29 cellular contexts compared by ENCODE assay signal in genomic region chr12:15435597-15435996, GRCh38.
DNase-seq lines count a peak whose midpoint lies in the region; ATAC-seq and TF ChIP-seq lines count a peak whose summit lies in the region.
"Had no signal": no experiment of that assay in that cellular context is flagged by ENCODE, and none has a peak within 500 bp of the region (broad histone marks: within the 10 kb centered on the region; RNA-seq: fewer than 3 reads in every experiment).

No MANE protein-coding gene starts in this region.

- no peak overlapping the region for H3K4me3 ChIP-seq in GM23338
- no peak overlapping the region for H3K4me3 ChIP-seq in adipocyte (ENCODE audit: low read length)
- no peak overlapping the region for H3K4me3 ChIP-seq in mesenchymal stem cell (ENCODE audit: insufficient read depth in 1 of 2, low read depth in 1 of 2, low read length in 2 of 2)
- no peak overlapping the region for H3K4me3 ChIP-seq in mucosa of descending colon
- H3K4me3 ChIP-seq: gastroesophageal sphincter, hepatocyte, left lung, skin epidermis, thoracic aorta had no signal

- H2BK5ac ChIP-seq in mesenchymal stem cell (ENCODE audit: low read depth, low read length, poor library complexity, severe bottlenecking), result no peak overlapping the region

- no peak overlapping the region for H4K91ac ChIP-seq in mesenchymal stem cell (ENCODE audit: low read length)

- no peak overlapping the region for H3K4ac ChIP-seq in mesenchymal stem cell (ENCODE audit: low read depth in 1 of 2, low read length in 2 of 2)

- no peak overlapping the region for H2BK120ac ChIP-seq in mesenchymal stem cell (ENCODE audit: low read depth, low read length)

- no peaks in the 10 kb centered on the region for H3F3A ChIP-seq in GM23338 (replicated peaks; ENCODE audit: low read depth)

- H3K27me3 Mint-ChIP-seq in GM23338 (ENCODE audit: insufficient read depth, low read depth, poor library complexity), result no peaks in the 10 kb centered on the region

- H3K36me3 Mint-ChIP-seq in GM23338 (ENCODE audit: low read depth), result 0 out of 3 replicates have a peak, but pooled peaks cover 3% of the 10 kb centered on the region
- H3K36me3 Mint-ChIP-seq: activated CD4-positive, alpha-beta memory T cell treated with anti-CD3 and anti-CD28 coated beads for 36 hours; activated naive CD4-positive, alpha-beta T cell treated with anti-CD3 and anti-CD28 coated beads, Interleukin-2, amount 50 U/mL, for 24 hours; immature natural killer cell; mesothelial cell of epicardium had no signal

- no peak overlapping the region for H3K4me2 ChIP-seq in GM23338
- no peak overlapping the region for H3K4me2 ChIP-seq in mesenchymal stem cell (ENCODE audit: low read length, poor library complexity, severe bottlenecking)
- H3K4me2 ChIP-seq: hepatocyte had no signal

- no peaks in the 10 kb centered on the region for H3K79me1 ChIP-seq in mesenchymal stem cell (replicated peaks; ENCODE audit: low read length, poor library complexity, severe bottlenecking)

- H3K9me3 ChIP-seq in adipocyte (ENCODE audit: control insufficient read depth, low read length), result peaks cover 26% of the 10 kb centered on the region
- H3K9me3 ChIP-seq in mesenchymal stem cell (ENCODE audit: control insufficient read depth, low read length), result peaks cover 19% of the 10 kb centered on the region
- H3K9me3 ChIP-seq in mucosa of descending colon, result no peaks in the 10 kb centered on the region
- H3K9me3 ChIP-seq: thoracic aorta had no signal

- H3K27me3 ChIP-seq in GM23338 (ENCODE audit: insufficient read depth) (no peaks in the 10 kb centered on the region), adipocyte (replicated peaks; ENCODE audit: control insufficient read depth, insufficient read depth, low read length) (no peaks in the 10 kb centered on the region), mesenchymal stem cell (ENCODE audit: control insufficient read depth in 1 of 2, insufficient read depth in 1 of 2, low read length in 2 of 2) (no peaks in the 10 kb centered on the region)
- H3K27me3 ChIP-seq: hepatocyte, left lung had no signal

- peaks cover 8% of the 10 kb centered on the region; the same call in 1 of the 3 replicates for H3K9me3 Mint-ChIP-seq in GM23338

- H4K20me1 ChIP-seq in GM23338 (replicated peaks; ENCODE audit: insufficient read depth), result no peaks in the 10 kb centered on the region

- H3K4me3 Mint-ChIP-seq in GM23338, result no peak overlapping the region
- H3K4me3 Mint-ChIP-seq: activated CD4-positive, alpha-beta memory T cell treated with anti-CD3 and anti-CD28 coated beads for 36 hours; activated naive CD4-positive, alpha-beta T cell treated with anti-CD3 and anti-CD28 coated beads, Interleukin-2, amount 50 U/mL, for 24 hours; CD4-positive, alpha-beta T cell; HFFc6; immature natural killer cell; mesothelial cell of epicardium; naive thymus-derived CD8-positive, alpha-beta T cell; stimulated activated naive CD8-positive, alpha-beta T cell treated with anti-CD3 and anti-CD28 coated beads, Interleukin-15, Interleukin-2, amounts not matched to agents 100 ng/mL and 50 ng/mL, for 24 hours had no signal

- H3K4me1 Mint-ChIP-seq in GM23338, result no peaks in the 10 kb centered on the region
- H3K4me1 Mint-ChIP-seq: activated naive CD4-positive, alpha-beta T cell treated with anti-CD3 and anti-CD28 coated beads, Interleukin-2, amount 50 U/mL, for 24 hours; immature natural killer cell; mesothelial cell of epicardium; naive thymus-derived CD8-positive, alpha-beta T cell had no signal

- peaks cover under 1% of the 10 kb centered on the region; the same call in 1 of the 2 replicates for H3K9me2 ChIP-seq in GM23338 (ENCODE audit: insufficient read depth)

- no peak overlapping the region for H3K18ac ChIP-seq in mesenchymal stem cell (ENCODE audit: low read depth in 1 of 2, low read length in 2 of 2)

- no peaks in the 10 kb centered on the region for H3K79me2 ChIP-seq in GM23338 (replicated peaks; ENCODE audit: insufficient read depth)
- H3K79me2 ChIP-seq: hepatocyte had no signal

- no peak overlapping the region for H3K27ac Mint-ChIP-seq in GM23338
- H3K27ac Mint-ChIP-seq: activated CD4-positive, alpha-beta memory T cell treated with anti-CD3 and anti-CD28 coated beads for 36 hours; activated naive CD4-positive, alpha-beta T cell treated with anti-CD3 and anti-CD28 coated beads, Interleukin-2, amount 50 U/mL, for 24 hours; CD4-positive, alpha-beta T cell; HFFc6; immature natural killer cell; mesothelial cell of epicardium; stimulated activated naive CD8-positive, alpha-beta T cell treated with anti-CD3 and anti-CD28 coated beads, Interleukin-15, Interleukin-2, amounts not matched to agents 100 ng/mL and 50 ng/mL, for 24 hours had no signal

- H2AK5ac ChIP-seq in mesenchymal stem cell (ENCODE audit: low read length, severe bottlenecking), result no peak overlapping the region

- no peaks in the 10 kb centered on the region for H3K4me1 ChIP-seq in GM23338 (ENCODE audit: insufficient read depth)
- H3K4me1 ChIP-seq in adipocyte (ENCODE audit: control insufficient read depth, insufficient read depth, low read length), result no peaks in the 10 kb centered on the region
- H3K4me1 ChIP-seq in mesenchymal stem cell (ENCODE audit: control insufficient read depth, insufficient read depth, low read depth, low read length), result no peaks in the 10 kb centered on the region
- no peaks in the 10 kb centered on the region for H3K4me1 ChIP-seq in mucosa of descending colon (ENCODE audit: low read depth)
- H3K4me1 ChIP-seq: gastroesophageal sphincter, left lung had no signal

- H3K23ac ChIP-seq in mesenchymal stem cell (ENCODE audit: low read length in 2 of 2), result no peak overlapping the region

- no CpG with 5 or more reads among the region's 2 CpGs for WGBS in mesenchymal stem cell

- no peak overlapping the region for H4K8ac ChIP-seq in mesenchymal stem cell (ENCODE audit: low read length)

- peak; percentile 31 for DNase-seq in GM23338 (ENCODE audit: low spot score)
- DNase-seq in adipocyte (ENCODE audit: low read depth), result peak; percentile 9
- peak; percentile 3 for DNase-seq in fibroblast of gingiva (ENCODE audit: low read depth)
- peak; percentile 3 for DNase-seq in mesenchymal stem cell
- DNase-seq in SIG-M5 treated with dmso at 0.1 percent for 504 hours (lab: John Stamatoyannopoulos, UW; ENCODE audit: unreplicated experiment), result no peak
- DNase-seq in mucosa of descending colon, result no peak
- DNase-seq in caudate nucleus (lab: John Stamatoyannopoulos, UW), result no peak
- no peak for DNase-seq in HCEC 1CT
- DNase-seq: activated CD4-positive, alpha-beta memory T cell treated with anti-CD3 and anti-CD28 coated beads for 36 hours; activated CD8-positive, alpha-beta memory T cell treated with anti-CD3 and anti-CD28 coated beads, Interleukin-2, amount 50 U/mL, for 4 hours; AML-193; aorta; CD4-positive, alpha-beta T cell; HFFc6; immature natural killer cell; Karpas-422; left lung; naive thymus-derived CD8-positive, alpha-beta T cell; NCI-H187; NCI-H526 treated with DMSO at 0.1 percent for 48 hours; occipital lobe; RPMI8226 had no signal

- no peaks in the 10 kb centered on the region for H3K36me3 ChIP-seq in GM23338 (ENCODE audit: insufficient read depth)
- H3K36me3 ChIP-seq in adipocyte (ENCODE audit: control insufficient read depth, insufficient read depth, low read length, severe bottlenecking), result no peaks in the 10 kb centered on the region
- no peaks in the 10 kb centered on the region for H3K36me3 ChIP-seq in mesenchymal stem cell (ENCODE audit: control insufficient read depth in 1 of 2, insufficient read depth in 2 of 2, low read depth in 1 of 2, low read length in 2 of 2)
- H3K36me3 ChIP-seq in mucosa of descending colon (ENCODE audit: low read depth), result no peaks in the 10 kb centered on the region
- H3K36me3 ChIP-seq: gastroesophageal sphincter, left lung, thoracic aorta had no signal

- H3K14ac ChIP-seq in mesenchymal stem cell (ENCODE audit: low read length in 2 of 2), result no peak overlapping the region

- H2AFZ ChIP-seq in GM23338 (no peak overlapping the region), mesenchymal stem cell (ENCODE audit: low read depth, low read length) (no peak overlapping the region)
- H2AFZ ChIP-seq: hepatocyte had no signal

- no peak overlapping the region for H2BK12ac ChIP-seq in mesenchymal stem cell (ENCODE audit: low read length in 2 of 2)

- H3K9ac ChIP-seq in adipocyte (ENCODE audit: low read length), result no peak overlapping the region
- no peak overlapping the region for H3K9ac ChIP-seq in mesenchymal stem cell (ENCODE audit: low read length)

- H3K27ac ChIP-seq in GM23338 (ENCODE audit: low read depth) (no peak overlapping the region), mesenchymal stem cell (ENCODE audit: low read length, poor library complexity, severe bottlenecking) (no peak overlapping the region), caudate nucleus (ENCODE audit: low read depth, low read length) (no peak overlapping the region)
- H3K27ac ChIP-seq: gastroesophageal sphincter, hepatocyte, left lung, skin epidermis, thoracic aorta had no signal

- intact Hi-C loops in mucosa of descending colon (cut with DNase I, micrococcal nuclease), result no loop called here

- H2BK15ac ChIP-seq in mesenchymal stem cell (ENCODE audit: low read depth, poor library complexity, severe bottlenecking), result no peak overlapping the region

- no peak for ATAC-seq in GM23338
- ATAC-seq in mucosa of descending colon, result no peak
- ATAC-seq: gastroesophageal sphincter; left lung; naive thymus-derived CD8-positive, alpha-beta T cell had no signal

- TF ChIP-seq CTCF in GM23338 (conservative IDR thresholded peaks at IDR 0.05; ENCODE audit: low read depth in 2 of 2) (no peak), mucosa of descending colon (IDR thresholded peaks at IDR 0.05) (no peak)

Comparison
In these comparisons a context has a peak if more than half of its experiments do, and no peak if none do; other contexts are left out.
1. DNase-seq: peak in GM23338 (single experiment), adipocyte (single experiment), fibroblast of gingiva (single experiment) and mesenchymal stem cell (single experiment); none in SIG-M5 treated with dmso at 0.1 percent for 504 hours (single experiment), mucosa of descending colon (0 of 3), caudate nucleus (0 of 61) and HCEC 1CT (single experiment).